ENCODE assay signal across 2 cellular contexts in the genomic region with DNA sequence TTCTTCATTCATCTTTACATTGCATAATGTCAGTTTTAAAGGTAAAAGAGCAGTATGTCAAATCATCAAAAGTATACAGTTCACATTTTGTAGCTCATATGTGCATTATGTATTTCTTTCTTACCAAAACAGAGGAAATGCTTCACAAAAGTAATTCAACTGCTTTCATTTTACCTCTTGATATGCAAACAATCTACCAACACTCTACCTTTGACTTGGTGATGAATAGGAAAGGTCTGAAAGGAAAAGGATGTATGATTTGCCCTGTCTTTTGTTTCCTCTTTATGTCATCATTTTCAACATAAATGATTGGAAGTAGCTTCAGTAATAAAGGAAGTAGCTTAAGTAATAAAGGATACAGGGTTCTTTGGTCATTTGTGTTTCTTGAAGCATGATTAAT.
TF ChIP-seq lines count a peak whose summit lies in the region.

No MANE protein-coding gene starts in this region.

TF ChIP-seq in GM23338, 12 proteins besides CTCF, POLR2A, EP300 and RAD21 (continues in another document):
- TF ChIP-seq, protein P1, sequence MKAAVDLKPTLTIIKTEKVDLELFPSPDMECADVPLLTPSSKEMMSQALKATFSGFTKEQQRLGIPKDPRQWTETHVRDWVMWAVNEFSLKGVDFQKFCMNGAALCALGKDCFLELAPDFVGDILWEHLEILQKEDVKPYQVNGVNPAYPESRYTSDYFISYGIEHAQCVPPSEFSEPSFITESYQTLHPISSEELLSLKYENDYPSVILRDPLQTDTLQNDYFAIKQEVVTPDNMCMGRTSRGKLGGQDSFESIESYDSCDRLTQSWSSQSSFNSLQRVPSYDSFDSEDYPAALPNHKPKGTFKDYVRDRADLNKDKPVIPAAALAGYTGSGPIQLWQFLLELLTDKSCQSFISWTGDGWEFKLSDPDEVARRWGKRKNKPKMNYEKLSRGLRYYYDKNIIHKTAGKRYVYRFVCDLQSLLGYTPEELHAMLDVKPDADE (IDR thresholded peaks at IDR 0.05) = 0 out of 2 replicates have a peak, but pooled peaks have one; percentile 14
- peak; percentile 95 for TF ChIP-seq NANOG (IDR thresholded peaks at IDR 0.05; ENCODE audit: borderline replicate concordance)
- no peak for TF ChIP-seq EZH2phosphoT487 (IDR thresholded peaks at IDR 0.05; ENCODE audit: unreplicated experiment)
- 0 out of 2 replicates have a peak, but pooled peaks have one; percentile 28 for TF ChIP-seq CREB1 (CRISPR knock-in tag; IDR thresholded peaks at IDR 0.05; ENCODE audit: low read depth)
- TF ChIP-seq ZNF114 (CRISPR knock-in tag; IDR thresholded peaks at IDR 0.05) = no peak
- TF ChIP-seq POLR2AphosphoS5 (IDR thresholded peaks at IDR 0.05; ENCODE audit: low read depth) = no peak
- no peak for TF ChIP-seq EZH2 (IDR thresholded peaks at IDR 0.05; ENCODE audit: low read depth, unreplicated experiment)
- TF ChIP-seq, protein P2, sequence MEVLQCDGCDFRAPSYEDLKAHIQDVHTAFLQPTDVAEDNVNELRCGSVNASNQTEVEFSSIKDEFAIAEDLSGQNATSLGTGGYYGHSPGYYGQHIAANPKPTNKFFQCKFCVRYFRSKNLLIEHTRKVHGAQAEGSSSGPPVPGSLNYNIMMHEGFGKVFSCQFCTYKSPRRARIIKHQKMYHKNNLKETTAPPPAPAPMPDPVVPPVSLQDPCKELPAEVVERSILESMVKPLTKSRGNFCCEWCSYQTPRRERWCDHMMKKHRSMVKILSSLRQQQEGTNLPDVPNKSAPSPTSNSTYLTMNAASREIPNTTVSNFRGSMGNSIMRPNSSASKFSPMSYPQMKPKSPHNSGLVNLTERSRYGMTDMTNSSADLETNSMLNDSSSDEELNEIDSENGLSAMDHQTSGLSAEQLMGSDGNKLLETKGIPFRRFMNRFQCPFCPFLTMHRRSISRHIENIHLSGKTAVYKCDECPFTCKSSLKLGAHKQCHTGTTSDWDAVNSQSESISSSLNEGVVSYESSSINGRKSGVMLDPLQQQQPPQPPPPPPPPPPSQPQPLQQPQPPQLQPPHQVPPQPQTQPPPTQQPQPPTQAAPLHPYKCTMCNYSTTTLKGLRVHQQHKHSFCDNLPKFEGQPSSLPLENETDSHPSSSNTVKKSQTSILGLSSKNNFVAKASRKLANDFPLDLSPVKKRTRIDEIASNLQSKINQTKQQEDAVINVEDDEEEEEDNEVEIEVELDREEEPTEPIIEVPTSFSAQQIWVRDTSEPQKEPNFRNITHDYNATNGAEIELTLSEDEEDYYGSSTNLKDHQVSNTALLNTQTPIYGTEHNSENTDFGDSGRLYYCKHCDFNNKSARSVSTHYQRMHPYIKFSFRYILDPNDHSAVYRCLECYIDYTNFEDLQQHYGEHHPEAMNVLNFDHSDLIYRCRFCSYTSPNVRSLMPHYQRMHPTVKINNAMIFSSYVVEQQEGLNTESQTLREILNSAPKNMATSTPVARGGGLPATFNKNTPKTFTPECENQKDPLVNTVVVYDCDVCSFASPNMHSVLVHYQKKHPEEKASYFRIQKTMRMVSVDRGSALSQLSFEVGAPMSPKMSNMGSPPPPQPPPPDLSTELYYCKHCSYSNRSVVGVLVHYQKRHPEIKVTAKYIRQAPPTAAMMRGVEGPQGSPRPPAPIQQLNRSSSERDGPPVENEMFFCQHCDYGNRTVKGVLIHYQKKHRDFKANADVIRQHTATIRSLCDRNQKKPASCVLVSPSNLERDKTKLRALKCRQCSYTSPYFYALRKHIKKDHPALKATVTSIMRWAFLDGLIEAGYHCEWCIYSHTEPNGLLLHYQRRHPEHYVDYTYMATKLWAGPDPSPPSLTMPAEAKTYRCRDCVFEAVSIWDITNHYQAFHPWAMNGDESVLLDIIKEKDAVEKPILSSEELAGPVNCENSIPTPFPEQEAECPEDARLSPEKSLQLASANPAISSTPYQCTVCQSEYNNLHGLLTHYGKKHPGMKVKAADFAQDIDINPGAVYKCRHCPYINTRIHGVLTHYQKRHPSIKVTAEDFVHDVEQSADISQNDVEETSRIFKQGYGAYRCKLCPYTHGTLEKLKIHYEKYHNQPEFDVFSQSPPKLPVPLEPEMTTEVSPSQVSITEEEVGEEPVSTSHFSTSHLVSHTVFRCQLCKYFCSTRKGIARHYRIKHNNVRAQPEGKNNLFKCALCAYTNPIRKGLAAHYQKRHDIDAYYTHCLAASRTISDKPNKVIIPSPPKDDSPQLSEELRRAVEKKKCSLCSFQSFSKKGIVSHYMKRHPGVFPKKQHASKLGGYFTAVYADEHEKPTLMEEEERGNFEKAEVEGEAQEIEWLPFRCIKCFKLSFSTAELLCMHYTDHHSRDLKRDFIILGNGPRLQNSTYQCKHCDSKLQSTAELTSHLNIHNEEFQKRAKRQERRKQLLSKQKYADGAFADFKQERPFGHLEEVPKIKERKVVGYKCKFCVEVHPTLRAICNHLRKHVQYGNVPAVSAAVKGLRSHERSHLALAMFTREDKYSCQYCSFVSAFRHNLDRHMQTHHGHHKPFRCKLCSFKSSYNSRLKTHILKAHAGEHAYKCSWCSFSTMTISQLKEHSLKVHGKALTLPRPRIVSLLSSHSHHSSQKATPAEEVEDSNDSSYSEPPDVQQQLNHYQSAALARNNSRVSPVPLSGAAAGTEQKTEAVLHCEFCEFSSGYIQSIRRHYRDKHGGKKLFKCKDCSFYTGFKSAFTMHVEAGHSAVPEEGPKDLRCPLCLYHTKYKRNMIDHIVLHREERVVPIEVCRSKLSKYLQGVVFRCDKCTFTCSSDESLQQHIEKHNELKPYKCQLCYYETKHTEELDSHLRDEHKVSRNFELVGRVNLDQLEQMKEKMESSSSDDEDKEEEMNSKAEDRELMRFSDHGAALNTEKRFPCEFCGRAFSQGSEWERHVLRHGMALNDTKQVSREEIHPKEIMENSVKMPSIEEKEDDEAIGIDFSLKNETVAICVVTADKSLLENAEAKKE (CRISPR knock-in tag; IDR thresholded peaks at IDR 0.05) = no peak
- no peak for TF ChIP-seq ZNF331 (CRISPR knock-in tag; IDR thresholded peaks at IDR 0.05; ENCODE audit: low read depth)

TF ChIP-seq in H1, 55 proteins besides CTCF, POLR2A, EP300 and RAD21:
- TF ChIP-seq, protein P3, sequence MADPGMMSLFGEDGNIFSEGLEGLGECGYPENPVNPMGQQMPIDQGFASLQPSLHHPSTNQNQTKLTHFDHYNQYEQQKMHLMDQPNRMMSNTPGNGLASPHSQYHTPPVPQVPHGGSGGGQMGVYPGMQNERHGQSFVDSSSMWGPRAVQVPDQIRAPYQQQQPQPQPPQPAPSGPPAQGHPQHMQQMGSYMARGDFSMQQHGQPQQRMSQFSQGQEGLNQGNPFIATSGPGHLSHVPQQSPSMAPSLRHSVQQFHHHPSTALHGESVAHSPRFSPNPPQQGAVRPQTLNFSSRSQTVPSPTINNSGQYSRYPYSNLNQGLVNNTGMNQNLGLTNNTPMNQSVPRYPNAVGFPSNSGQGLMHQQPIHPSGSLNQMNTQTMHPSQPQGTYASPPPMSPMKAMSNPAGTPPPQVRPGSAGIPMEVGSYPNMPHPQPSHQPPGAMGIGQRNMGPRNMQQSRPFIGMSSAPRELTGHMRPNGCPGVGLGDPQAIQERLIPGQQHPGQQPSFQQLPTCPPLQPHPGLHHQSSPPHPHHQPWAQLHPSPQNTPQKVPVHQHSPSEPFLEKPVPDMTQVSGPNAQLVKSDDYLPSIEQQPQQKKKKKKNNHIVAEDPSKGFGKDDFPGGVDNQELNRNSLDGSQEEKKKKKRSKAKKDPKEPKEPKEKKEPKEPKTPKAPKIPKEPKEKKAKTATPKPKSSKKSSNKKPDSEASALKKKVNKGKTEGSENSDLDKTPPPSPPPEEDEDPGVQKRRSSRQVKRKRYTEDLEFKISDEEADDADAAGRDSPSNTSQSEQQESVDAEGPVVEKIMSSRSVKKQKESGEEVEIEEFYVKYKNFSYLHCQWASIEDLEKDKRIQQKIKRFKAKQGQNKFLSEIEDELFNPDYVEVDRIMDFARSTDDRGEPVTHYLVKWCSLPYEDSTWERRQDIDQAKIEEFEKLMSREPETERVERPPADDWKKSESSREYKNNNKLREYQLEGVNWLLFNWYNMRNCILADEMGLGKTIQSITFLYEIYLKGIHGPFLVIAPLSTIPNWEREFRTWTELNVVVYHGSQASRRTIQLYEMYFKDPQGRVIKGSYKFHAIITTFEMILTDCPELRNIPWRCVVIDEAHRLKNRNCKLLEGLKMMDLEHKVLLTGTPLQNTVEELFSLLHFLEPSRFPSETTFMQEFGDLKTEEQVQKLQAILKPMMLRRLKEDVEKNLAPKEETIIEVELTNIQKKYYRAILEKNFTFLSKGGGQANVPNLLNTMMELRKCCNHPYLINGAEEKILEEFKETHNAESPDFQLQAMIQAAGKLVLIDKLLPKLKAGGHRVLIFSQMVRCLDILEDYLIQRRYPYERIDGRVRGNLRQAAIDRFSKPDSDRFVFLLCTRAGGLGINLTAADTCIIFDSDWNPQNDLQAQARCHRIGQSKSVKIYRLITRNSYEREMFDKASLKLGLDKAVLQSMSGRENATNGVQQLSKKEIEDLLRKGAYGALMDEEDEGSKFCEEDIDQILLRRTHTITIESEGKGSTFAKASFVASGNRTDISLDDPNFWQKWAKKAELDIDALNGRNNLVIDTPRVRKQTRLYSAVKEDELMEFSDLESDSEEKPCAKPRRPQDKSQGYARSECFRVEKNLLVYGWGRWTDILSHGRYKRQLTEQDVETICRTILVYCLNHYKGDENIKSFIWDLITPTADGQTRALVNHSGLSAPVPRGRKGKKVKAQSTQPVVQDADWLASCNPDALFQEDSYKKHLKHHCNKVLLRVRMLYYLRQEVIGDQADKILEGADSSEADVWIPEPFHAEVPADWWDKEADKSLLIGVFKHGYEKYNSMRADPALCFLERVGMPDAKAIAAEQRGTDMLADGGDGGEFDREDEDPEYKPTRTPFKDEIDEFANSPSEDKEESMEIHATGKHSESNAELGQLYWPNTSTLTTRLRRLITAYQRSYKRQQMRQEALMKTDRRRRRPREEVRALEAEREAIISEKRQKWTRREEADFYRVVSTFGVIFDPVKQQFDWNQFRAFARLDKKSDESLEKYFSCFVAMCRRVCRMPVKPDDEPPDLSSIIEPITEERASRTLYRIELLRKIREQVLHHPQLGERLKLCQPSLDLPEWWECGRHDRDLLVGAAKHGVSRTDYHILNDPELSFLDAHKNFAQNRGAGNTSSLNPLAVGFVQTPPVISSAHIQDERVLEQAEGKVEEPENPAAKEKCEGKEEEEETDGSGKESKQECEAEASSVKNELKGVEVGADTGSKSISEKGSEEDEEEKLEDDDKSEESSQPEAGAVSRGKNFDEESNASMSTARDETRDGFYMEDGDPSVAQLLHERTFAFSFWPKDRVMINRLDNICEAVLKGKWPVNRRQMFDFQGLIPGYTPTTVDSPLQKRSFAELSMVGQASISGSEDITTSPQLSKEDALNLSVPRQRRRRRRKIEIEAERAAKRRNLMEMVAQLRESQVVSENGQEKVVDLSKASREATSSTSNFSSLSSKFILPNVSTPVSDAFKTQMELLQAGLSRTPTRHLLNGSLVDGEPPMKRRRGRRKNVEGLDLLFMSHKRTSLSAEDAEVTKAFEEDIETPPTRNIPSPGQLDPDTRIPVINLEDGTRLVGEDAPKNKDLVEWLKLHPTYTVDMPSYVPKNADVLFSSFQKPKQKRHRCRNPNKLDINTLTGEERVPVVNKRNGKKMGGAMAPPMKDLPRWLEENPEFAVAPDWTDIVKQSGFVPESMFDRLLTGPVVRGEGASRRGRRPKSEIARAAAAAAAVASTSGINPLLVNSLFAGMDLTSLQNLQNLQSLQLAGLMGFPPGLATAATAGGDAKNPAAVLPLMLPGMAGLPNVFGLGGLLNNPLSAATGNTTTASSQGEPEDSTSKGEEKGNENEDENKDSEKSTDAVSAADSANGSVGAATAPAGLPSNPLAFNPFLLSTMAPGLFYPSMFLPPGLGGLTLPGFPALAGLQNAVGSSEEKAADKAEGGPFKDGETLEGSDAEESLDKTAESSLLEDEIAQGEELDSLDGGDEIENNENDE (IDR thresholded peaks at IDR 0.05; ENCODE audit: insufficient replicate concordance, low read length) = peak; percentile 52
- no peak for TF ChIP-seq SAP30 (IDR thresholded peaks at IDR 0.05; ENCODE audit: insufficient read depth, insufficient replicate concordance, low read length)
- TF ChIP-seq POU5F1 (IDR thresholded peaks at IDR 0.05; ENCODE audit: low read depth, low read length) = 0 out of 2 replicates have a peak, but pooled peaks have one; percentile 18
- TF ChIP-seq TAF7 (optimal IDR thresholded peaks at IDR 0.05; ENCODE audit: borderline replicate concordance, low read depth, low read length) = no peak
- TF ChIP-seq CHD2 (IDR thresholded peaks at IDR 0.05; ENCODE audit: low read length) = no peak
- no peak for TF ChIP-seq CBX8 (IDR thresholded peaks at IDR 0.05; ENCODE audit: borderline replicate concordance, low read depth, low read length)
